ENCODE assay signal across 1 cellular context in the genomic region with DNA sequence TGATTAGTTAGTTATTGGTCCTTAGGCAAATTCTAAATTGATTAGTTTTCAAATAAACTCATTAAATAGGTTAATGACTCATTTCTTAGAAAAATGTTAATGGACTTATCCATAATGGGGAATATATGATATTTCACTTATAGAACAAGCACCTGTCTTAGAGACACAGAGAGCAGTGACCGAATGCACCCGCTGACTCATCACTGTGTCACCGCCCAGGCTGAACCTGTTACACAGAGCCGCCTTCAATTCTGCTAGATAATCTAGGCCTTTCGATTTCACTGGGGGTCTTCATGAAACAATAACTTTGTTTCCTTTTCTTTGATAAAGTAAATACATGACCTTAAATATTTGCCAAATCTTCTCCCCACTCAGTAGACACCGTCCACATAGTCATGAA.
TF ChIP-seq lines count a peak whose summit lies in the region.

No MANE protein-coding gene starts in this region.

TF ChIP-seq in K562, 482 proteins besides CTCF, POLR2A, EP300 and RAD21 (continued from another document):
- TF ChIP-seq, protein P1, sequence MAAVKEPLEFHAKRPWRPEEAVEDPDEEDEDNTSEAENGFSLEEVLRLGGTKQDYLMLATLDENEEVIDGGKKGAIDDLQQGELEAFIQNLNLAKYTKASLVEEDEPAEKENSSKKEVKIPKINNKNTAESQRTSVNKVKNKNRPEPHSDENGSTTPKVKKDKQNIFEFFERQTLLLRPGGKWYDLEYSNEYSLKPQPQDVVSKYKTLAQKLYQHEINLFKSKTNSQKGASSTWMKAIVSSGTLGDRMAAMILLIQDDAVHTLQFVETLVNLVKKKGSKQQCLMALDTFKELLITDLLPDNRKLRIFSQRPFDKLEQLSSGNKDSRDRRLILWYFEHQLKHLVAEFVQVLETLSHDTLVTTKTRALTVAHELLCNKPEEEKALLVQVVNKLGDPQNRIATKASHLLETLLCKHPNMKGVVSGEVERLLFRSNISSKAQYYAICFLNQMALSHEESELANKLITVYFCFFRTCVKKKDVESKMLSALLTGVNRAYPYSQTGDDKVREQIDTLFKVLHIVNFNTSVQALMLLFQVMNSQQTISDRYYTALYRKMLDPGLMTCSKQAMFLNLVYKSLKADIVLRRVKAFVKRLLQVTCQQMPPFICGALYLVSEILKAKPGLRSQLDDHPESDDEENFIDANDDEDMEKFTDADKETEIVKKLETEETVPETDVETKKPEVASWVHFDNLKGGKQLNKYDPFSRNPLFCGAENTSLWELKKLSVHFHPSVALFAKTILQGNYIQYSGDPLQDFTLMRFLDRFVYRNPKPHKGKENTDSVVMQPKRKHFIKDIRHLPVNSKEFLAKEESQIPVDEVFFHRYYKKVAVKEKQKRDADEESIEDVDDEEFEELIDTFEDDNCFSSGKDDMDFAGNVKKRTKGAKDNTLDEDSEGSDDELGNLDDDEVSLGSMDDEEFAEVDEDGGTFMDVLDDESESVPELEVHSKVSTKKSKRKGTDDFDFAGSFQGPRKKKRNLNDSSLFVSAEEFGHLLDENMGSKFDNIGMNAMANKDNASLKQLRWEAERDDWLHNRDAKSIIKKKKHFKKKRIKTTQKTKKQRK (IDR thresholded peaks at IDR 0.05; ENCODE audit: borderline replicate concordance, low read depth, low read length), result no peak
- TF ChIP-seq MAFF (IDR thresholded peaks at IDR 0.05; ENCODE audit: low read length) (peak; percentile 26; the same call in 1 of the 2 replicates), SRSF1 (IDR thresholded peaks at IDR 0.05; ENCODE audit: low read depth, low read length) (no peak), MAFG (tag; conservative IDR thresholded peaks at IDR 0.05) (peak; percentile 51), CBX8 (IDR thresholded peaks at IDR 0.05; ENCODE audit: borderline replicate concordance, extremely low read depth, low read depth, low read length, poor library complexity, severe bottlenecking) (no peak), ZNF316 (IDR thresholded peaks at IDR 0.05) (peak; percentile 70), TCF3 (CRISPR knock-in tag; IDR thresholded peaks at IDR 0.05) (no peak), ZNF584 (CRISPR knock-in tag; IDR thresholded peaks at IDR 0.05; ENCODE audit: low read depth) (no peak), FOS (IDR thresholded peaks at IDR 0.05; ENCODE audit: extremely low read depth, insufficient read length) (peak; percentile 14), ZSCAN29 (IDR thresholded peaks at IDR 0.05) (no peak), GTF2E2 (tag; IDR thresholded peaks at IDR 0.05) (no peak), NFE2 (IDR thresholded peaks at IDR 0.05; ENCODE audit: low read depth) (peak; percentile 69), ATF7 (IDR thresholded peaks at IDR 0.05) (no peak), JUND (IDR thresholded peaks at IDR 0.05; ENCODE audit: borderline replicate concordance, low read depth, low read length) (peak; percentile 88), JUND (tag; IDR thresholded peaks at IDR 0.05; ENCODE audit: borderline replicate concordance, low read depth, low read length) (peak; percentile 75; the same call in 2 of the 3 replicates), FOSL1 (tag; conservative IDR thresholded peaks at IDR 0.05) (peak; percentile 83), JUN (IDR thresholded peaks at IDR 0.05; ENCODE audit: borderline replicate concordance, low read depth, low read length) (peak; percentile 66; the same call in 1 of the 2 replicates), JUN (CRISPR knock-in tag; IDR thresholded peaks at IDR 0.05; ENCODE audit: borderline replicate concordance) (no peak), ESRRA (IDR thresholded peaks at IDR 0.05; ENCODE audit: borderline replicate concordance, low read depth) (no peak), HDAC2 (IDR thresholded peaks at IDR 0.05) (no peak)
- TF ChIP-seq, protein P2, sequence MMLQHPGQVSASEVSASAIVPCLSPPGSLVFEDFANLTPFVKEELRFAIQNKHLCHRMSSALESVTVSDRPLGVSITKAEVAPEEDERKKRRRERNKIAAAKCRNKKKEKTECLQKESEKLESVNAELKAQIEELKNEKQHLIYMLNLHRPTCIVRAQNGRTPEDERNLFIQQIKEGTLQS (IDR thresholded peaks at IDR 0.05), result peak; percentile 85
- TF ChIP-seq, protein P2 (CRISPR knock-in tag; conservative IDR thresholded peaks at IDR 0.05), result no peak
- TF ChIP-seq, protein P3, sequence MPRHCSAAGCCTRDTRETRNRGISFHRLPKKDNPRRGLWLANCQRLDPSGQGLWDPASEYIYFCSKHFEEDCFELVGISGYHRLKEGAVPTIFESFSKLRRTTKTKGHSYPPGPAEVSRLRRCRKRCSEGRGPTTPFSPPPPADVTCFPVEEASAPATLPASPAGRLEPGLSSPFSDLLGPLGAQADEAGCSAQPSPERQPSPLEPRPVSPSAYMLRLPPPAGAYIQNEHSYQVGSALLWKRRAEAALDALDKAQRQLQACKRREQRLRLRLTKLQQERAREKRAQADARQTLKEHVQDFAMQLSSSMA (CRISPR knock-in tag; IDR thresholded peaks at IDR 0.05), result no peak
